Comparison of ENCODE assay signal across 17 cellular contexts in genomic region chr1:9655836-9656235, GRCh38. TPM values are rescaled to one million over a fixed set of nuclear protein-coding genes. Genes with fewer than 3 reads are reported as not detected.
DNase-seq lines count a peak whose midpoint lies in the region; ATAC-seq, FAIRE-seq and TF ChIP-seq lines count a peak whose summit lies in the region.
"Had no signal": no experiment of that assay in that cellular context is flagged by ENCODE, and none has a peak within 500 bp of the region (broad histone marks: within the 10 kb centered on the region; RNA-seq: fewer than 3 reads in every experiment).

No MANE protein-coding gene starts in this region.

- intact Hi-C loops in activated naive CD4-positive, alpha-beta T cell treated with anti-CD3 and anti-CD28 coated beads for 36 hours (cut with micrococcal nuclease): loop anchor here (1.0 to 10.0 kb wide), 7 partner anchors 14 to 781 kb away; partner anchors contain the start of genes ENO1 and UBE4B
- intact Hi-C loops in K562 (cut with micrococcal nuclease): no loop called here

- H3K4me3 Mint-ChIP-seq in activated naive CD4-positive, alpha-beta T cell treated with anti-CD3 and anti-CD28 coated beads for 36 hours: peak overlapping the region; percentile 99
- H3K4me3 Mint-ChIP-seq in stimulated activated naive CD8-positive, alpha-beta T cell treated with anti-CD3 and anti-CD28 coated beads, Interleukin-15, amount 100 ng/mL, for 72 hours: peak overlapping the region; percentile 96

- H3K27ac ChIP-seq in OCI-LY3 (ENCODE audit: low read length): peak overlapping the region; percentile 100
- no peak overlapping the region for H3K27ac ChIP-seq in K562 (ENCODE audit: extremely low read depth, low read depth, low read length)
- H3K27ac ChIP-seq: SJCRH30, vagina had no signal

- no peaks in the 10 kb centered on the region for H3K9me3 Mint-ChIP-seq in activated naive CD4-positive, alpha-beta T cell treated with anti-CD3 and anti-CD28 coated beads for 36 hours
- no peaks in the 10 kb centered on the region for H3K9me3 Mint-ChIP-seq in stimulated activated naive CD8-positive, alpha-beta T cell treated with anti-CD3 and anti-CD28 coated beads, Interleukin-15, amount 100 ng/mL, for 72 hours

- peaks cover 27% of the 10 kb centered on the region for H3K36me3 ChIP-seq in OCI-LY3 (replicated peaks; ENCODE audit: low read depth, low read length)
- no peaks in the 10 kb centered on the region for H3K36me3 ChIP-seq in K562 (ENCODE audit: control insufficient read depth, insufficient read depth, low read length)
- H3K36me3 ChIP-seq: SJCRH30, vagina had no signal

- H3K9me1 ChIP-seq in K562 (ENCODE audit: control insufficient read depth, insufficient read depth, low read length): no peaks in the 10 kb centered on the region

- H3K27me3 ChIP-seq in OCI-LY3 (ENCODE audit: low read depth, low read length): no peaks in the 10 kb centered on the region
- peaks cover 5 to 6% of the 10 kb centered on the region in 2 experiments; a peak in 3 of 5 replicates for H3K27me3 ChIP-seq in K562 (ENCODE audit: control insufficient read depth in 2 of 2, insufficient read depth in 2 of 2, low read length in 2 of 2)
- H3K27me3 ChIP-seq: vagina had no signal

- POLR2A ChIA-PET in K562 (lab: Yijun Ruan, JAX): interaction anchor here (0.6 to 1.2 kb wide), 2 partner anchors 12 to 32 kb away, joined by 3 to 4 read pairs; no protein-coding TSS in a partner anchor

- H3K4me3 ChIP-seq in OCI-LY3 (ENCODE audit: low read length) (peak overlapping the region; percentile 84), K562 (no peak overlapping the region)
- H3K4me3 ChIP-seq: SJCRH30, vagina had no signal

- H2AFZ ChIP-seq in OCI-LY3 (ENCODE audit: low read depth, low read length) (no peak overlapping the region), K562 (ENCODE audit: low read depth, low read length) (no peak overlapping the region)

- FAIRE-seq in K562 (lab: Jason Lieb, UNC): no peak
- FAIRE-seq: small intestine, TTC549 had no signal

- H3K9me3 ChIP-seq in OCI-LY3 (ENCODE audit: insufficient read depth, low read length) (no peaks in the 10 kb centered on the region), K562 (replicated peaks; ENCODE audit: control insufficient read depth, insufficient read depth, low read depth, low read length) (no peaks in the 10 kb centered on the region)
- H3K9me3 ChIP-seq: SJCRH30, vagina had no signal

- H3K4me2 ChIP-seq in OCI-LY3 (ENCODE audit: low read length) (peak overlapping the region; percentile 86), K562 (ENCODE audit: insufficient read depth, low read length) (no peak overlapping the region)

- H3K79me2 ChIP-seq in OCI-LY3 (ENCODE audit: low read length) (peaks cover 100% of the 10 kb centered on the region), K562 (ENCODE audit: control insufficient read depth, insufficient read depth, low read length) (peaks cover 2% of the 10 kb centered on the region; the same call in 1 of the 3 replicates)

- TF ChIP-seq POLR2A in K562 (conservative IDR thresholded peaks at IDR 0.05): no peak

- H3K4me1 Mint-ChIP-seq in activated naive CD4-positive, alpha-beta T cell treated with anti-CD3 and anti-CD28 coated beads for 36 hours (ENCODE audit: low read depth): peaks cover 77% of the 10 kb centered on the region
- H3K4me1 Mint-ChIP-seq in stimulated activated naive CD8-positive, alpha-beta T cell treated with anti-CD3 and anti-CD28 coated beads, Interleukin-15, amount 100 ng/mL, for 72 hours: peaks cover 76% of the 10 kb centered on the region

- TF ChIP-seq RAD21 in K562 (CRISPR knock-in tag; conservative IDR thresholded peaks at IDR 0.05 in 1 of 2, IDR thresholded peaks at IDR 0.05 in 1 of 2): no peak

- in situ Hi-C loops in K562 (cut with MboI): no loop called here

- H3K36me3 Mint-ChIP-seq in activated naive CD4-positive, alpha-beta T cell treated with anti-CD3 and anti-CD28 coated beads for 36 hours (ENCODE audit: low read depth): peaks cover 26% of the 10 kb centered on the region

- peaks cover 19% of the 10 kb centered on the region for H4K20me1 ChIP-seq in OCI-LY3 (ENCODE audit: insufficient read depth, low read length)
- no peaks in the 10 kb centered on the region for H4K20me1 ChIP-seq in K562 (replicated peaks; ENCODE audit: control insufficient read depth, insufficient read depth, low read length)

- no TSS peak for BruUV-seq in K562 (replicated peaks; lab: Mats Ljungman, UMichigan)

- H3K9ac ChIP-seq in OCI-LY3 (ENCODE audit: low read length): peak overlapping the region; percentile 90; the same call in 1 of the 2 replicates
- H3K9ac ChIP-seq in K562 (ENCODE audit: insufficient read depth in 1 of 2, low read depth in 2 of 2, low read length in 2 of 2): no peak overlapping the region

- H3K27ac Mint-ChIP-seq in activated naive CD4-positive, alpha-beta T cell treated with anti-CD3 and anti-CD28 coated beads for 36 hours: peak overlapping the region; percentile 100
- peak overlapping the region; percentile 95 to 97 for H3K27ac Mint-ChIP-seq in stimulated activated naive CD8-positive, alpha-beta T cell treated with anti-CD3 and anti-CD28 coated beads, Interleukin-15, amount 100 ng/mL, for 72 hours

- no peaks in the 10 kb centered on the region for H3K27me3 Mint-ChIP-seq in activated naive CD4-positive, alpha-beta T cell treated with anti-CD3 and anti-CD28 coated beads for 36 hours (ENCODE audit: low read depth)
- no peaks in the 10 kb centered on the region for H3K27me3 Mint-ChIP-seq in stimulated activated naive CD8-positive, alpha-beta T cell treated with anti-CD3 and anti-CD28 coated beads, Interleukin-15, amount 100 ng/mL, for 72 hours

- TF ChIP-seq CTCF in OCI-LY3 (IDR thresholded peaks at IDR 0.05; ENCODE audit: low read depth, low read length) (no peak), K562 (IDR thresholded peaks at IDR 0.05 in 2 of 3, conservative IDR thresholded peaks at IDR 0.05 in 1 of 3; ENCODE audit: insufficient read depth in 2 of 3, low read depth in 1 of 3, low read length in 3 of 3) (no peak)

- WGBS in K562 (ENCODE audit: insufficient coverage, low coverage, missing lambda C conversion rate): 77% methylated on average over 11 of the region's 11 CpGs

- ATAC-seq in K562: no peak
- ATAC-seq in stimulated activated naive CD8-positive, alpha-beta T cell treated with anti-CD3 and anti-CD28 coated beads, Interleukin-15, amount 100 ng/mL, for 72 hours: no peak
- ATAC-seq in GM18870 (IDR thresholded peaks at IDR 0.05; ENCODE audit: unreplicated experiment): no peak
- ATAC-seq in GM21619 (IDR thresholded peaks at IDR 0.05; ENCODE audit: unreplicated experiment): no peak
- ATAC-seq: left colon had no signal

- no peak for TF ChIP-seq EP300 in K562 (IDR thresholded peaks at IDR 0.05; ENCODE audit: low read length)

- DNase-seq in activated naive CD4-positive, alpha-beta T cell treated with anti-CD3 and anti-CD28 coated beads for 36 hours: peak; percentile 23
- no peak for DNase-seq in activated naive CD4-positive, alpha-beta T cell treated with Interleukin-2 at 50 U/mL for 16 hours
- no peak for DNase-seq in K562 (ENCODE audit: extremely low read depth in 1 of 4, low spot score in 3 of 4)
- DNase-seq in stimulated activated naive CD8-positive, alpha-beta T cell treated with anti-CD3 and anti-CD28 coated beads, Interleukin-15, amount 100 ng/mL, for 72 hours: peak; percentile 31 to 61
- no peak for DNase-seq in activated gamma-delta T cell treated with Interleukin-2 at 50 U/mL for 16 hours
- DNase-seq: amygdala, KG1, left colon, NCI-H1417, NCI-H2227 treated with DMSO at 0.1 percent for 48 hours, SJCRH30, small intestine had no signal

- CTCF ChIA-PET in activated naive CD4-positive, alpha-beta T cell treated with anti-CD3 and anti-CD28 coated beads for 36 hours (lab: Charles Lee): interaction anchor here (0.6 to 5.5 kb wide), 6 partner anchors 12 to 64 kb away, joined by 3 to 73 read pairs (median 4); no protein-coding TSS in a partner anchor
- CTCF ChIA-PET in K562 (lab: Yijun Ruan, JAX; ENCODE audit: low intra/inter-chr PET ratio): no interaction called here

- peaks cover 65% of the 10 kb centered on the region for H3K4me1 ChIP-seq in OCI-LY3 (ENCODE audit: low read length)
- H3K4me1 ChIP-seq in K562 (replicated peaks in 1 of 2; ENCODE audit: control insufficient read depth in 2 of 2, insufficient read depth in 2 of 2, low read length in 2 of 2): peaks cover 27 to 52% of the 10 kb centered on the region in 2 experiments
- H3K4me1 ChIP-seq: SJCRH30 had no signal

TF ChIP-seq in K562, 482 proteins besides CTCF, POLR2A, EP300 and RAD21 (continues in another document):
- TF ChIP-seq ZBTB12 (CRISPR knock-in tag; IDR thresholded peaks at IDR 0.05) (no peak), EGR1 (conservative IDR thresholded peaks at IDR 0.05) (0 out of 2 replicates have a peak, but pooled peaks have one; percentile 19)

RNA-seq across cellular contexts. Expression of gene PIK3CD, which starts 4.3 kb away (rescaled TPM):
- 100 to 1,000 TPM in 1 of 2 experiments, 10 to 100 TPM in 1; 96.6 to 101 TPM for total RNA-seq in activated naive CD4-positive, alpha-beta T cell treated with anti-CD3 and anti-CD28 coated beads for 36 hours
- 17.5 and 44.3 TPM in 2 replicates for total RNA-seq in K562 (2011; cell fraction: chromatin; rRNA removed; ENCODE audit: low replicate concordance)
- total RNA-seq in K562 (2011; cell fraction: nucleolus; rRNA removed): 32.4 and 33.3 TPM in 2 replicates
- 16.6 and 20.1 TPM in 2 replicates for total RNA-seq in K562 (2011; cell fraction: nucleoplasm; rRNA removed)
- total RNA-seq in K562 (2014; rRNA removed) (7.4 and 15.2 TPM in 2 replicates), K562 (2014; rRNA removed; fragmentation: Illumina TruSeq; extraction: Trizol) (4.4 and 5.1 TPM in 2 replicates), K562 (2015; rRNA removed; fragmentation: Illumina TruSeq; extraction: Trizol) (7.2 and 8.2 TPM in 2 replicates), K562 (2021) (19.5 and 20.8 TPM in 2 replicates)
- polyA plus RNA-seq in K562 (2011; rRNA removed) (5.6 and 14.8 TPM in 2 replicates), K562 (2014; fragmentation: Illumina TruSeq; extraction: Trizol) (9.5 and 12.5 TPM in 2 replicates), K562 (2014; fragmentation: Nextera tagmentation; extraction: Ambion mirVana) (1 to 10 TPM; 1.8 to 2.0 TPM), K562 (2014; rRNA removed) (10.8 and 11.1 TPM in 2 replicates)
- 8.3 and 11.4 TPM in 2 replicates for polyA plus RNA-seq in K562 (2011; cell fraction: cytosol; rRNA removed)
- 24.4 and 38.0 TPM in 2 replicates for polyA plus RNA-seq in K562 (2011; cell fraction: nucleus; rRNA removed)
- polyA plus RNA-seq in K562 (2012): 11.3 and 21.5 TPM in 2 replicates
- polyA minus RNA-seq in K562 (2011; rRNA and poly(A)+ RNA removed): 5.2 and 8.9 TPM in 2 replicates
- 7.1 and 15.0 TPM in 2 replicates for polyA minus RNA-seq in K562 (2011; cell fraction: cytosol; rRNA and poly(A)+ RNA removed)
- 12.5 and 24.8 TPM in 2 replicates for polyA minus RNA-seq in K562 (2011; cell fraction: nucleus; rRNA and poly(A)+ RNA removed)

Comparison
In these comparisons a context has a peak if more than half of its experiments do, and no peak if none do; other contexts are left out.
1. DNase-seq: peak in activated naive CD4-positive, alpha-beta T cell treated with anti-CD3 and anti-CD28 coated beads for 36 hours (single experiment) and stimulated activated naive CD8-positive, alpha-beta T cell treated with anti-CD3 and anti-CD28 coated beads, Interleukin-15, amount 100 ng/mL, for 72 hours (2 of 2); none in activated naive CD4-positive, alpha-beta T cell treated with Interleukin-2 at 50 U/mL for 16 hours (single experiment), K562 (0 of 4) and activated gamma-delta T cell treated with Interleukin-2 at 50 U/mL for 16 hours (single experiment).